ENCODE assay signal across 1 cellular context in genomic region chr9:89304035-89304434, GRCh38.
TF ChIP-seq lines count a peak whose summit lies in the region.

No MANE protein-coding gene starts in this region.

TF ChIP-seq in K562, 482 proteins besides CTCF, POLR2A, EP300 and RAD21:
- peak; percentile 50; the same call in 1 of the 2 replicates for TF ChIP-seq NFIC (IDR thresholded peaks at IDR 0.05)
- peak; percentile 54 for TF ChIP-seq CBFA2T3 (IDR thresholded peaks at IDR 0.05)
- peak; percentile 29; the same call in 1 of the 2 replicates for TF ChIP-seq TCF3 (CRISPR knock-in tag; IDR thresholded peaks at IDR 0.05)
- TF ChIP-seq CBFA2T2 (conservative IDR thresholded peaks at IDR 0.05): peak; percentile 47
